26 cellular contexts compared by ENCODE assay signal in the genomic region with DNA sequence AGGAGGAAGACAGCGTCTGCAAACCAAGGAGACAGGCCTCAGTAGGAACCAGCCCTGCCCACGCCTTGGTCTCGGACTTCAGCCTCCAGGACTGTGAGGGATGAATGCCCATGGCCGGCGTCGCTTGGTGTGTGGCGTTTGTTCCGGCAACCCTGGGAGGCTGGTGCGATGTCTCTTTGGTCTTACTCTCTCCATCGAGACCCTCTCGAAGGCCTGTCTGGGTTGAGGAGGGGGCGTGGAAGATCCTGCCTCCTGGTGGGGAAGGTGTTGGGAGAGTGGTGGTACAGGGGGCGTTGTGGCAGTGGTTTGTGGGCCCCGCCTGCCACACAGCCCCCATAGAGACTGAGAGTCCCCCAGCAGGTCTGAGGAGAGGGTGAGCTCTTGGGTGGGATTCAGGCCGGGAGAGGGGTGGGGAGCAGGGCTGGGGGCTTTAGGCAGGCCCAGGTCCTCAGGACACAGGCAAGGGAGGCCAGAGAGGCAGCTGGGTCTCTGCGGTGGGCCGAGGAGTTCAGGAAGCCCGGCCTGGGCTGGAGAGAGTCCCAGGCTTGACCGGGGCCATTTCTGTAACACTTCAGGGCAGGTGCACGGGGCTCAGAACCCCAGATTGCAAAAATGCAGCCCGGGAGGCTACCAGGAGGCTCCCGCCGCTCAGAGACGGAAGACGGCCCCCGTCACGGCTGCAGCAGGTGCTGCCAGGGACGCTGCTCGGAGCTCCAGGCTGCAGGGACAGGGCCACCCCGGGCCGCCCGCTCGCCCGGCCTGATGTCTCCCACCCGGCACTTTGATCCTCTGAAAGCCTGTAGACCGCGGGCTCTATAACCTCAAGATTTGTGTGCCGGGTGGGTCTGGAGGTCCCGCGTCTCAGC. TPM values are rescaled to one million over a fixed set of nuclear protein-coding genes. Genes with fewer than 3 reads are reported as not detected.
"Had no signal": no experiment of that assay in that cellular context is flagged by ENCODE, and none has a peak within 500 bp of the region (broad histone marks: within the 10 kb centered on the region; RNA-seq: fewer than 3 reads in every experiment).

No MANE protein-coding gene starts in this region.

- H3K36me3 Mint-ChIP-seq: activated naive CD8-positive, alpha-beta T cell treated with anti-CD3 and anti-CD28 coated beads, Interleukin-2, amount 10 ng/mL, durations not matched to agents 7 days and 5 days; natural killer cell treated with Interleukin-12 subunit alpha and Interleukin-12 subunit beta and Interleukin-15 and Interleukin-18, amount 100 ng/mL, for 72 hours; WTC11 had no signal

- H3K4me1 Mint-ChIP-seq: activated naive CD8-positive, alpha-beta T cell treated with anti-CD3 and anti-CD28 coated beads, Interleukin-2, amount 10 ng/mL, durations not matched to agents 7 days and 5 days had no signal

- H3K9me3 ChIP-seq: colonic mucosa, esophagus squamous epithelium, gastrocnemius medialis, neutrophil, pancreas, testis, vagina had no signal

- H3K9me3 Mint-ChIP-seq: activated naive CD8-positive, alpha-beta T cell treated with anti-CD3 and anti-CD28 coated beads, Interleukin-2, amount 10 ng/mL, durations not matched to agents 7 days and 5 days; activated T-cell treated with anti-CD3 and anti-CD28 coated beads, Interleukin-2, amount 50 U/mL, for 4 hours; activated T-helper 2 cell treated with anti-CD3 and anti-CD28 coated beads, Interferon-gamma antibody, Interleukin-2, Interleukin-4, amounts not matched to agents 10 μg/mL and 5 μg/mL and 100 μg/mL, durations not matched to agents 14 hours and 24 hours and 36 hours; natural killer cell treated with Interleukin-12 subunit alpha and Interleukin-12 subunit beta and Interleukin-15 and Interleukin-18, amount 100 ng/mL, for 72 hours; WTC11 had no signal

- ATAC-seq: activated T-cell treated with anti-CD3 and anti-CD28 coated beads, Interleukin-2, amount 50 U/mL, for 4 hours; gastrocnemius medialis; natural killer cell treated with Interleukin-12 subunit alpha and Interleukin-12 subunit beta and Interleukin-15 and Interleukin-18, amount 100 ng/mL, for 72 hours; pancreas; WTC11 had no signal

- FAIRE-seq: bronchial epithelial cell, pancreas had no signal

- H3K4me3 Mint-ChIP-seq: activated naive CD8-positive, alpha-beta T cell treated with anti-CD3 and anti-CD28 coated beads, Interleukin-2, amount 10 ng/mL, durations not matched to agents 7 days and 5 days; activated T-cell treated with anti-CD3 and anti-CD28 coated beads, Interleukin-2, amount 50 U/mL, for 4 hours; memory B cell; natural killer cell treated with Interleukin-12 subunit alpha and Interleukin-12 subunit beta and Interleukin-15 and Interleukin-18, amount 100 ng/mL, for 72 hours; WTC11 had no signal

- H3K4me1 ChIP-seq: colonic mucosa, esophagus squamous epithelium, gastrocnemius medialis, pancreas, testis, vagina had no signal

- H3K36me3 ChIP-seq: colonic mucosa, esophagus squamous epithelium, gastrocnemius medialis, neutrophil, pancreas, vagina had no signal

- DNase-seq: activated CD4-positive, alpha-beta T cell treated with anti-CD3 and anti-CD28 coated beads, Interleukin-2, amount 50 U/mL, for 4 hours; activated CD8-positive, alpha-beta memory T cell treated with anti-CD3 and anti-CD28 coated beads, Interleukin-2, amount 50 U/mL, for 48 hours; activated naive CD4-positive, alpha-beta T cell treated with Interleukin-2 at 50 U/mL for 16 hours; activated naive CD8-positive, alpha-beta T cell treated with anti-CD3 and anti-CD28 coated beads, Interleukin-2, amount 10 ng/mL, durations not matched to agents 7 days and 5 days; activated T-cell treated with anti-CD3 and anti-CD28 coated beads, Interleukin-2, amount 50 U/mL, for 4 hours; amygdala; colonic mucosa; esophagus squamous epithelium; gastrocnemius medialis; hypothalamus; pancreas; stimulated activated CD4-positive, alpha-beta T cell treated with anti-CD3 and anti-CD28 coated beads, Interleukin-2, amount 100 ng/mL, for 48 hours; stimulated activated CD8-positive, alpha-beta memory T cell treated with anti-CD3 and anti-CD28 coated beads, Interleukin-4, amount 100 ng/mL, for 48 hours; stimulated activated naive CD4-positive, alpha-beta T cell; T-helper 9 cell; testis; trophoblast cell had no signal

- H3K27me3 ChIP-seq: pancreas, testis, vagina had no signal

- H3K27ac ChIP-seq: colonic mucosa, esophagus squamous epithelium, gastrocnemius medialis, neutrophil, pancreas, testis, vagina had no signal

- H3K27ac Mint-ChIP-seq: activated naive CD8-positive, alpha-beta T cell treated with anti-CD3 and anti-CD28 coated beads, Interleukin-2, amount 10 ng/mL, durations not matched to agents 7 days and 5 days; activated T-helper 2 cell treated with anti-CD3 and anti-CD28 coated beads, Interferon-gamma antibody, Interleukin-2, Interleukin-4, amounts not matched to agents 10 μg/mL and 5 μg/mL and 100 μg/mL, durations not matched to agents 14 hours and 24 hours and 36 hours; memory B cell; natural killer cell treated with Interleukin-12 subunit alpha and Interleukin-12 subunit beta and Interleukin-15 and Interleukin-18, amount 100 ng/mL, for 72 hours had no signal

- H3K4me3 ChIP-seq: colonic mucosa, esophagus squamous epithelium, gastrocnemius medialis, pancreas, testis, vagina had no signal

RNA-seq across cellular contexts. Expression of gene TMEM184A, which starts 47.6 kb away (rescaled TPM):
- total RNA-seq: activated CD8-positive, alpha-beta memory T cell treated with anti-CD3 and anti-CD28 coated beads for 36 hours; activated naive CD8-positive, alpha-beta T cell treated with anti-CD3 and anti-CD28 coated beads, Interleukin-2, amount 10 ng/mL, durations not matched to agents 7 days and 5 days; natural killer cell treated with Interleukin-12 subunit alpha and Interleukin-12 subunit beta and Interleukin-15 and Interleukin-18, amount 100 ng/mL, for 72 hours; pulmonary artery endothelial cell had no signal
